Comparison of ENCODE assay signal across 8 cellular contexts in the genomic region with DNA sequence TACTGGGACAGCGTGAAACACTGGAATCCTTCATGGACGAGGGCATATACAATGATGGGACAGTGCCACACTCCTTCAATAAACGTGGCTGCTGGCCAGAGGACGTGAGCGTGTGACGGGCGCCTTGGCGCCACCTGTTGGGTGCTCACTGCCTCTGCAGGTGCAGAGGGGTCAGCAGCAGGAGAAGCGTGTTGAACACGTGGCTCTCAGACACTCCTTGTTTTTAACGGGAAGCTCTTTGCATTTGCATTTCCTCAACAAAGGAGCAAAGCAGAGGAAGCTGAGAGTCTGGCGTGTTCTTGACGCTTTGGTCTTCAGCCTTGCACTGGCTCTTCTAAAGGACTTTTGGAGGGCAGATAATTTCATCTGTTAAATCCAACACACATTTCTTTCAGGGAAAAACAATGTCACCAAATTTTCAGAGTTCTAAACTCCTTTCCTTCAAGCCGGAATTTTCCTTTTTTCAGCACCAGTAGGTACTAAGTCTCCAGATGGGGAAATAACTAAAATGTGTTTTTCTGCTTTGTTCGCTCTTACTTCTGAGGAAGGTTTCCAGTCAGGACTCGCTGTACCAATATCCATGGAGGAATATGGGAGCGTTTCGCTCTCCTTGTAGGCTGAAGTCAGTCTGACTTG. TPM values are rescaled to one million over a fixed set of nuclear protein-coding genes. Genes with fewer than 3 reads are reported as not detected.
DNase-seq lines count a peak whose midpoint lies in the region; ATAC-seq, FAIRE-seq and TF ChIP-seq lines count a peak whose summit lies in the region.

No MANE protein-coding gene starts in this region.

- H4K20me1 ChIP-seq in osteoblast (ENCODE audit: insufficient read depth, low read length), result peaks cover 5% of the 10 kb centered on the region

- H3K27ac ChIP-seq in SJSA1, result no peak overlapping the region
- H3K27ac ChIP-seq in gastroesophageal sphincter, result peak overlapping the region; percentile 69 to 97 (median 81)
- no peak overlapping the region for H3K27ac ChIP-seq in osteoblast (ENCODE audit: low read depth, low read length)
- H3K27ac ChIP-seq in temporal lobe (ENCODE audit: low read depth, low read length), result peak overlapping the region; percentile 28

- peak in 3 of 4 experiments; percentile 94 to 97 (median 96) for TF ChIP-seq CTCF in gastroesophageal sphincter (IDR thresholded peaks at IDR 0.05)
- TF ChIP-seq CTCF in osteoblast (IDR thresholded peaks at IDR 0.05; ENCODE audit: extremely low read depth, low read depth, low read length), result peak; percentile 97

- DNase-seq in M059J (ENCODE audit: low read depth) (peak; percentile 72), SJSA1 (ENCODE audit: low read depth in 1 of 2, low spot score in 2 of 2) (peak; percentile 57 to 78), osteoblast (ENCODE audit: insufficient read length, low spot score, missing footprints) (peak; percentile 99)
- peak in 3 of 4 experiments; percentile 25 to 52 (median 29) for DNase-seq in activated naive CD4-positive, alpha-beta T cell (lab: John Stamatoyannopoulos, UW)

- TF ChIP-seq EP300 in gastroesophageal sphincter (IDR thresholded peaks at IDR 0.05), result no peak

- H3K4me1 ChIP-seq in SJSA1 (replicated peaks) (peaks cover 11% of the 10 kb centered on the region), gastroesophageal sphincter (peaks cover 2 to 72% (median 25%) of the 10 kb centered on the region in 3 donors), osteoblast (ENCODE audit: insufficient read depth, low read length) (peaks cover 10% of the 10 kb centered on the region)

- H3K4me3 ChIP-seq in SJSA1 (no peak overlapping the region), gastroesophageal sphincter (no peak overlapping the region), osteoblast (ENCODE audit: insufficient read depth, low read length) (no peak overlapping the region)

- FAIRE-seq in G401.6 (lab: Jason Lieb, UNC), result peak; percentile 95

- no peak overlapping the region for H3K4me2 ChIP-seq in osteoblast (ENCODE audit: insufficient read depth, low read length)

- H3K27me3 ChIP-seq in SJSA1 (replicated peaks), result no peaks in the 10 kb centered on the region
- no peaks in the 10 kb centered on the region for H3K27me3 ChIP-seq in gastroesophageal sphincter
- no peaks in the 10 kb centered on the region for H3K27me3 ChIP-seq in osteoblast (ENCODE audit: insufficient read depth, low read length)

- peaks cover 61% of the 10 kb centered on the region for H3K36me3 ChIP-seq in SJSA1
- H3K36me3 ChIP-seq in gastroesophageal sphincter, result peaks cover 0 to 40% of the 10 kb centered on the region in 2 donors
- H3K36me3 ChIP-seq in osteoblast (ENCODE audit: insufficient read depth, low read length), result peaks cover 39% of the 10 kb centered on the region

- H3K79me2 ChIP-seq in osteoblast (ENCODE audit: insufficient read depth, low read length), result peaks cover 22% of the 10 kb centered on the region

- H2AFZ ChIP-seq in osteoblast (ENCODE audit: low read length), result no peak overlapping the region

- TF ChIP-seq POLR2A in gastroesophageal sphincter (IDR thresholded peaks at IDR 0.05), result no peak

- ATAC-seq in gastroesophageal sphincter (peak; percentile 43), HG03460 (IDR thresholded peaks at IDR 0.05; ENCODE audit: unreplicated experiment) (no peak)

- H3K9me3 ChIP-seq in SJSA1 (replicated peaks), result peaks cover 6% of the 10 kb centered on the region
- H3K9me3 ChIP-seq in gastroesophageal sphincter, result no peaks in the 10 kb centered on the region
- H3K9me3 ChIP-seq in osteoblast (ENCODE audit: low read depth, low read length), result no peaks in the 10 kb centered on the region

- 8 to 18% methylated on average over 6 to 18 of the region's 18 CpGs for WGBS in gastroesophageal sphincter (ENCODE audit: low coverage in 1 of 2), 2 donors

RNA-seq across cellular contexts. Expression of a gene that starts 2.9 kb away (rescaled TPM):
- total RNA-seq in M059J (2014; rRNA removed; shearing (Covaris generic)), result 16.5 and 26.9 TPM in 2 replicates
- 35.4 and 36.1 TPM in 2 replicates for total RNA-seq in SJSA1 (2014; rRNA removed; shearing (Covaris generic))
- total RNA-seq in gastroesophageal sphincter (10 to 100 TPM; 18.4 to 34.8 (median 28.7) TPM), osteoblast (17.7 and 18.9 TPM in 2 replicates), temporal lobe (17.7 TPM)

RNA-seq across cellular contexts. Expression of a gene that starts 41.2 kb away (rescaled TPM):
- total RNA-seq in M059J (2014; rRNA removed; shearing (Covaris generic)), result 66.8 and 169 TPM in 2 replicates
- total RNA-seq in SJSA1 (2014; rRNA removed; shearing (Covaris generic)), result 115 and 122 TPM in 2 replicates
- 100 to 1,000 TPM; 151 to 261 (median 231) TPM for total RNA-seq in gastroesophageal sphincter
- total RNA-seq in osteoblast, result 109 and 126 TPM in 2 replicates
- total RNA-seq in temporal lobe, result 97.9 TPM

Comparison
In these comparisons a context has a peak if more than half of its experiments do, and no peak if none do; other contexts are left out.
1. DNase-seq: peak in every context shown above with its lines; median percentile 99 in osteoblast; 72 in M059J; 68 in SJSA1; 29 in activated naive CD4-positive, alpha-beta T cell.
2. H3K27ac ChIP-seq: peak in gastroesophageal sphincter (4 of 4) and temporal lobe (single experiment); none in SJSA1 (single experiment) and osteoblast (single experiment).